ENCODE assay signal across 8 cellular contexts in the genomic region with DNA sequence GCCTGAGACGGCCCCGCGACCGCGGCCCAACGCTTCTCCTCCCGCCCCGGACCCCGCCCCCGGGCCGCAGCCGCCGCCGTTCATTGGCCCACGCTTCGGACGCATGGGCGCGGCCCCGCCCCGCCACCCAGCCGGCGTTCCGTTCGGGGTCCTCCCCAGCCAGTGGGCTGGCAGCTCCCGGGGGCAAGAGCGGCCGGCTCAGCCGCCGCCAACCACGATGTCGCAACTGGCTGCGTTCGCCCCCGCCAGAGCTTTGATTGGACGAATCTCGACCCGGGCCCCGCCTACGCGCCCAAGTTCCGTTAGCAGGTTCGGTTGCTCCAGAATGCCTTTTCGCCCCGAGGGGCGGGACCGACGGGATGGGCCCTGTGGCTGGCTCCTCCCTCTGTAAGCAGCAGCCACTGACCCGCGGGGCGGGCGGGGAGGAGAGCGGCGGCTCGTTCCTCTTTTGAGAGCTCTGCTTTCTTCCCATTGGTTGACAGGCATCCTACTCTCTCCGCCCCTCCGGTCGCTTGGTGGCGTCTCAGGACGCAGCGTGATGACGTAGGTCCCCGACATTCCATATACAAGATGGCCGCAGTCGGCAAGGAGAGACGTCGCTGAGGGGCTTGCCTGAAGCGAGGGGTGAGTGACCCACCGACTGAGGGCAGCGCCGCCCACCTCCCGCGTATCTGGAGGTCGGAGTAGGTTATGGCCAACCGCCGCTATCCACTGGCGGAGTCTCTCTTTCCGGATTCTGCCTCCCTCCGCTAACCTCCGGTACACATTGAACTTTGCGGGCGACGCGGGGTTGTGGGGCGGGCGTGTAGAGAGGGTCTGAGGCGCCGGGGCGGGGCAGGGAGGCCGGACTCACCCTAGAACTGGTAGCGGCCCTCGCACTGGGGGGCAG. TPM values are rescaled to one million over a fixed set of nuclear protein-coding genes. Genes with fewer than 3 reads are reported as not detected.
DNase-seq lines count a peak whose midpoint lies in the region; ATAC-seq, FAIRE-seq and TF ChIP-seq lines count a peak whose summit lies in the region.

TSS of gene CCNK (plus strand) at position 554 of the 889 bp plus-strand sequence. CDS start 11,269 bp downstream, outside the sequence.
TSS of gene SETD3 (minus strand) at position 4 of the 889 bp plus-strand sequence. CDS start 15,054 bp downstream, outside the sequence.

- peak within 1 kb of the TSS; percentile 99 for H3K27ac Mint-ChIP-seq in WTC11

- H3K36me3 Mint-ChIP-seq in WTC11: no peaks in the 10 kb centered on the region

- H3K9me3 ChIP-seq in AG04450 (ENCODE audit: control insufficient read depth, insufficient read depth, low read length) (no peaks in the 10 kb centered on the region; the same call in 1 of the 2 replicates), small intestine (ENCODE audit: control insufficient read depth, low read depth) (no peaks in the 10 kb centered on the region)

- peaks cover 3 to 15% of the 10 kb centered on the region in 2 donors for H3K4me1 ChIP-seq in small intestine (ENCODE audit: control insufficient read depth in 2 of 2, insufficient read depth in 1 of 2, low read depth in 1 of 2, low read length in 1 of 2)

- POLR2A ChIA-PET in AG04450 (lab: Yijun Ruan, JAX) (interaction anchor here (0.7 to 1.1 kb wide), 9 partner anchors 9 to 203 kb away, joined by 3 to 5 read pairs (median 3); partner anchors contain the start of genes CCDC85C and CYP46A1), WTC11 (lab: Charles Lee) (interaction anchor here (0.7 to 1.3 kb wide), 8 partner anchors 9 to 235 kb away, joined by 3 to 5 read pairs (median 3); partner anchors contain the start of gene CCDC85C)

- DNase-seq in AG04450 (ENCODE audit: low read depth, low spot score) (peak; percentile 99), NCI-H226 (peak; percentile 98), WTC11 (ENCODE audit: low spot score) (peak; percentile 99), cardiac fibroblast (ENCODE audit: low read depth in 2 of 2) (peak; percentile 100), iPS-NIHi11 (ENCODE audit: low spot score) (peak; percentile 99), small intestine (peak; percentile 100)

- H3K27ac ChIP-seq in AG04450 (ENCODE audit: low read depth, low read length) (peak within 1 kb of the TSS; percentile 93), small intestine (ENCODE audit: low read depth in 1 of 2, low read length in 1 of 2) (peak within 1 kb of the TSS; percentile 96 to 98)

- TF ChIP-seq CTCF in AG04450 (IDR thresholded peaks at IDR 0.05; ENCODE audit: low read depth, low read length): no peak
- no peak for TF ChIP-seq CTCF in WTC11 (IDR thresholded peaks at IDR 0.05)
- no peak for TF ChIP-seq CTCF in cardiac fibroblast (IDR thresholded peaks at IDR 0.05; ENCODE audit: low read depth, low read length)

- CTCF ChIA-PET in AG04450 (lab: Charles Lee) (interaction anchor here (1.0 to 1.7 kb wide), 2 partner anchors 10 to 88 kb away, joined by 3 to 6 read pairs; no protein-coding TSS in a partner anchor), WTC11 (lab: Charles Lee) (interaction anchor here (0.6 to 1.5 kb wide), 11 partner anchors 23 to 712 kb away, joined by 3 to 7 read pairs (median 4); no protein-coding TSS in a partner anchor)

- H3K4me3 ChIP-seq in AG04450 (ENCODE audit: low read depth, low read length) (peak within 1 kb of the TSS; percentile 96), cardiac fibroblast (replicated peaks in 1 of 2; ENCODE audit: low read depth in 2 of 2, low read length in 2 of 2) (peak within 1 kb of the TSS; percentile 82 to 91), small intestine (ENCODE audit: low read depth in 1 of 2, low read length in 2 of 2) (peak within 1 kb of the TSS; percentile 88 to 99)

- peak; percentile 98 for FAIRE-seq in small intestine (lab: Jason Lieb, UNC)

- H3K27me3 ChIP-seq in AG04450 (ENCODE audit: control insufficient read depth, insufficient read depth, low read length): no peaks in the 10 kb centered on the region
- H3K27me3 ChIP-seq in small intestine (ENCODE audit: control insufficient read depth in 2 of 2, insufficient read depth in 2 of 2, low read length in 2 of 2): no peaks in the 10 kb centered on the region

- peak; percentile 90 for ATAC-seq in GM18909 (IDR thresholded peaks at IDR 0.05; ENCODE audit: poor library complexity, unreplicated experiment)
- ATAC-seq in HG03175 (IDR thresholded peaks at IDR 0.05; ENCODE audit: unreplicated experiment): peak; percentile 87
- peak; percentile 89 for ATAC-seq in WTC11

- 0 to 1% (median 0%) methylated on average over 64 to 92 of the region's 92 CpGs for WGBS in small intestine, 3 donors

- peaks cover 31% of the 10 kb centered on the region for H3K4me1 Mint-ChIP-seq in WTC11

- H3K27me3 Mint-ChIP-seq in WTC11 (ENCODE audit: low read depth): no peaks in the 10 kb centered on the region

- H3K9me3 Mint-ChIP-seq in WTC11: no peaks in the 10 kb centered on the region

- no peaks in the 10 kb centered on the region for H3K36me3 ChIP-seq in small intestine (ENCODE audit: control insufficient read depth in 2 of 2, insufficient read depth in 2 of 2, low read length in 2 of 2)

- peak within 1 kb of the TSS; percentile 97 for H3K4me3 Mint-ChIP-seq in WTC11

TF ChIP-seq in WTC11, 78 proteins besides CTCF, POLR2A, EP300 and RAD21 (continues in another document):
- TF ChIP-seq MXD4 (CRISPR knock-in tag; IDR thresholded peaks at IDR 0.05; ENCODE audit: borderline replicate concordance) (no peak), FOXP1 (CRISPR knock-in tag; IDR thresholded peaks at IDR 0.05; ENCODE audit: borderline replicate concordance) (peak; percentile 66; the same call in 1 of the 2 replicates), ZNF263 (CRISPR knock-in tag; IDR thresholded peaks at IDR 0.05; ENCODE audit: low read depth) (no peak), SP1 (CRISPR knock-in tag; conservative IDR thresholded peaks at IDR 0.05) (peak; percentile 87), GRHL2 (CRISPR knock-in tag; IDR thresholded peaks at IDR 0.05; ENCODE audit: insufficient replicate concordance, severe bottlenecking) (no peak), ETV6 (CRISPR knock-in tag; IDR thresholded peaks at IDR 0.05) (peak; percentile 53; the same call in 1 of the 2 replicates), CREB1 (CRISPR knock-in tag; IDR thresholded peaks at IDR 0.05) (no peak), KAT7 (CRISPR knock-in tag; IDR thresholded peaks at IDR 0.05; ENCODE audit: borderline replicate concordance) (0 out of 2 replicates have a peak, but pooled peaks have one; percentile 46), NFYB (CRISPR knock-in tag; conservative IDR thresholded peaks at IDR 0.05; ENCODE audit: low read depth) (peak; percentile 88), PRRX2 (CRISPR knock-in tag; IDR thresholded peaks at IDR 0.05) (no peak), HMGXB4 (CRISPR knock-in tag; IDR thresholded peaks at IDR 0.05) (peak; percentile 19; the same call in 1 of the 2 replicates), ZNF423 (CRISPR knock-in tag; IDR thresholded peaks at IDR 0.05) (no peak), MYBL2 (CRISPR knock-in tag; IDR thresholded peaks at IDR 0.05) (peak; percentile 19; the same call in 1 of the 2 replicates), FOXK1 (CRISPR knock-in tag; IDR thresholded peaks at IDR 0.05) (peak; percentile 96), E2F5 (CRISPR knock-in tag; IDR thresholded peaks at IDR 0.05) (0 out of 2 replicates have a peak, but pooled peaks have one; percentile 33), CREM (CRISPR knock-in tag; IDR thresholded peaks at IDR 0.05) (peak; percentile 98), TEAD1 (CRISPR knock-in tag; IDR thresholded peaks at IDR 0.05) (0 out of 2 replicates have a peak, but pooled peaks have one; percentile 25), ZNF317 (CRISPR knock-in tag; IDR thresholded peaks at IDR 0.05; ENCODE audit: borderline replicate concordance, low read depth) (no peak), GABPB1 (CRISPR knock-in tag; IDR thresholded peaks at IDR 0.05) (0 out of 2 replicates have a peak, but pooled peaks have one; percentile 28)

RNA-seq across cellular contexts. Expression of gene CCNK, which starts in this region (rescaled TPM):
- polyA plus RNA-seq in AG04450 (2011; rRNA removed): 18.9 and 33.4 TPM in 2 replicates
- polyA minus RNA-seq in AG04450 (2011; rRNA and poly(A)+ RNA removed): 34.9 and 38.3 TPM in 2 replicates
- 70.1 to 84.7 TPM (median 70.3 TPM) in 3 replicates for total RNA-seq in WTC11 (2021)
- polyA plus RNA-seq in small intestine: 10 to 100 TPM; 13.4 to 19.8 (median 14.9) TPM

RNA-seq across cellular contexts. Expression of gene SETD3, which starts in this region (rescaled TPM):
- polyA plus RNA-seq in AG04450 (2011; rRNA removed): 23.7 and 25.0 TPM in 2 replicates
- polyA minus RNA-seq in AG04450 (2011; rRNA and poly(A)+ RNA removed): 28.2 and 33.2 TPM in 2 replicates
- 46.9 to 53.1 TPM (median 49.3 TPM) in 3 replicates for total RNA-seq in WTC11 (2021)
- 10 to 100 TPM; 38.1 to 58.6 (median 43.3) TPM for polyA plus RNA-seq in small intestine

Comparison
In these comparisons a context has a peak if more than half of its experiments do, and no peak if none do; other contexts are left out.
1. Peak in every context shown above with its lines: DNase-seq, ATAC-seq, H3K4me3 ChIP-seq and H3K27ac ChIP-seq.